In the genomic region with DNA sequence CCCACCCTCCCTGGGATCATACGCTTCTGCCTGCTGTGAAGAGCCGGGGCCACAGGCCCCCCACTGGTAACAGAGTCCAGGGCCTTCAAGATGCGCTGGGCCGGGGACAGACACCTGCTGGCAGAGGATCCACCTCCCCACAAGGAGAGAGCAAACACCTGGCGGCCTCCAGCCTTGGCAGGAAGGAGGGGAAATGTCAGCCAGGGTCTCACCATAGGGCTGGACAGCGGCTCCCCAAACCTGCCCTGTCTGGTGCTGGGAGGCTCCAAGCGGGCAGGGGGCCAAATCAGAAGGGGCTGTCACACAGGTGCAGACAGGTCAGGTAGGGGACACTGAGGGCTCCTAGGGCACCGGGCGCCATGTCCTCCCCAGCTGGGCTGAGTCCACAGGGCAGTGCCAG, we compare ENCODE assay signal across 21 cellular contexts. TPM values are rescaled to one million over a fixed set of nuclear protein-coding genes. Genes with fewer than 3 reads are reported as not detected.
DNase-seq lines count a peak whose midpoint lies in the region; ATAC-seq and TF ChIP-seq lines count a peak whose summit lies in the region.
"Had no signal": no experiment of that assay in that cellular context is flagged by ENCODE, and none has a peak within 500 bp of the region (broad histone marks: within the 10 kb centered on the region; RNA-seq: fewer than 3 reads in every experiment).

No MANE protein-coding gene starts in this region.

- H3K4me1 ChIP-seq in left ventricle myocardium inferior: peaks cover under 1% of the 10 kb centered on the region
- no peaks in the 10 kb centered on the region for H3K4me1 ChIP-seq in psoas muscle
- H3K4me1 ChIP-seq: Caco-2, HAP-1, Peyer's patch had no signal

- intact Hi-C loops in Right ventricle myocardium superior (cut with DNase I): no loop called here
- intact Hi-C loops in left ventricle myocardium inferior (cut with micrococcal nuclease): no loop called here
- intact Hi-C loops in psoas muscle (cut with DNase I): no loop called here
- intact Hi-C loops in left colon (cut with DNase I, micrococcal nuclease): no loop called here

- DNase-seq in NCI-H146 (lab: John Stamatoyannopoulos, UW) (peak; percentile 12), NCI-H146 treated with DMSO at 0.1 percent for 48 hours (lab: John Stamatoyannopoulos, UW; ENCODE audit: unreplicated experiment) (no peak), Right ventricle myocardium superior (peak; percentile 20), left ventricle myocardium inferior (no peak), psoas muscle (peak; percentile 8 to 41), left colon (no peak), NCI-H1436 (lab: John Stamatoyannopoulos, UW) (no peak)
- DNase-seq: Caco-2; CD4-positive, alpha-beta memory T cell; DMS 273 treated with DMSO at 0.1 percent for 48 hours; Kasumi-1; NCI-H187 treated with DMSO at 0.1 percent for 48 hours; NCI-H748 treated with DMSO at 0.1 percent for 48 hours; SHP77 treated with DMSO at 0.1 percent for 48 hours had no signal

- H3K27me3 ChIP-seq in left ventricle myocardium inferior (ENCODE audit: low read depth) (peaks cover 78% of the 10 kb centered on the region), psoas muscle (ENCODE audit: insufficient read depth in 3 of 3, low read length in 2 of 3) (peaks cover 0 to 35% (median 9%) of the 10 kb centered on the region in 3 donors)
- H3K27me3 ChIP-seq: BLaER1 treated with 17β-estradiol and CSF1 and Interleukin-3, amounts not matched to agents 10 nM and 100 nM; Peyer's patch had no signal

- ATAC-seq in Right ventricle myocardium superior (ENCODE audit: poor library complexity): no peak
- ATAC-seq in psoas muscle: no peak
- no peak for ATAC-seq in left colon
- ATAC-seq in GM21381 (IDR thresholded peaks at IDR 0.05; ENCODE audit: unreplicated experiment): no peak
- ATAC-seq: GM23338 had no signal

- H3K4me3 ChIP-seq in left ventricle myocardium inferior (no peak overlapping the region), psoas muscle (no peak overlapping the region)
- H3K4me3 ChIP-seq: BLaER1 treated with 17β-estradiol and CSF1 and Interleukin-3, amounts not matched to agents 10 nM and 100 nM; GM23338; HAP-1; Peyer's patch; SK-N-MC had no signal

- 65 to 77% (median 74%) methylated on average over 9 of the region's 9 CpGs for WGBS in psoas muscle, 3 donors

- H3K9me3 ChIP-seq in left ventricle myocardium inferior (replicated peaks) (no peaks in the 10 kb centered on the region), psoas muscle (no peaks in the 10 kb centered on the region)
- H3K9me3 ChIP-seq: BLaER1 treated with 17β-estradiol and CSF1 and Interleukin-3, amounts not matched to agents 10 nM and 100 nM; Caco-2; HAP-1; Peyer's patch had no signal

- H3K36me3 ChIP-seq in left ventricle myocardium inferior (no peaks in the 10 kb centered on the region), psoas muscle (ENCODE audit: insufficient read depth in 1 of 2, low read depth in 1 of 2) (no peaks in the 10 kb centered on the region)
- H3K36me3 ChIP-seq: HAP-1, Peyer's patch had no signal

- TF ChIP-seq CTCF in left ventricle myocardium inferior (IDR thresholded peaks at IDR 0.05; ENCODE audit: borderline replicate concordance) (no peak), psoas muscle (IDR thresholded peaks at IDR 0.05) (no peak)

- H3K27ac ChIP-seq in left ventricle myocardium inferior (replicated peaks) (no peak overlapping the region), psoas muscle (no peak overlapping the region)
- H3K27ac ChIP-seq: 22Rv1, Peyer's patch, SK-N-MC had no signal

RNA-seq across cellular contexts. Expression of a gene that starts 58.9 kb away (rescaled TPM):
- total RNA-seq in Right ventricle myocardium superior (21.2 TPM), left ventricle myocardium inferior (31.0 TPM), psoas muscle (1 to 10 TPM; 2.1 to 8.8 (median 3.6) TPM), left colon (1 to 10 TPM; 4.2 to 7.5 TPM)
- polyA plus RNA-seq in psoas muscle: 1 to 10 TPM in 2 of 3 donors, under 1 TPM in 1; 0.86 to 1.7 (median 1.6) TPM

Comparison
In these comparisons a context has a peak if more than half of its experiments do, and no peak if none do; other contexts are left out.
1. DNase-seq: peak in NCI-H146 (single experiment), Right ventricle myocardium superior (single experiment) and psoas muscle (2 of 2); none in NCI-H146 treated with DMSO at 0.1 percent for 48 hours (single experiment), left ventricle myocardium inferior (single experiment), left colon (0 of 2) and NCI-H1436 (single experiment).